Comparison of ENCODE assay signal across 23 cellular contexts in genomic region chr7:157667261-157667660, GRCh38.
DNase-seq lines count a peak whose midpoint lies in the region; ATAC-seq, FAIRE-seq and TF ChIP-seq lines count a peak whose summit lies in the region.
"Had no signal": no experiment of that assay in that cellular context is flagged by ENCODE, and none has a peak within 500 bp of the region (broad histone marks: within the 10 kb centered on the region; RNA-seq: fewer than 3 reads in every experiment).

No MANE protein-coding gene starts in this region.

- TF ChIP-seq EP300 in sigmoid colon (IDR thresholded peaks at IDR 0.05) (no peak), HepG2 (IDR thresholded peaks at IDR 0.05; ENCODE audit: low read depth in 2 of 2, low read length in 2 of 2) (no peak), HepG2 (CRISPR knock-in tag; IDR thresholded peaks at IDR 0.05; ENCODE audit: borderline replicate concordance) (no peak)

- H3K9me3 ChIP-seq in mucosa of descending colon: no peaks in the 10 kb centered on the region
- H3K9me3 ChIP-seq in sigmoid colon: no peaks in the 10 kb centered on the region
- H3K9me3 ChIP-seq in HepG2 (ENCODE audit: low read length): no peaks in the 10 kb centered on the region

- no peaks in the 10 kb centered on the region for H3K79me2 ChIP-seq in HepG2 (ENCODE audit: insufficient read depth, low read length)

- 82 to 85% methylated on average over 12 of the region's 12 CpGs for WGBS in sigmoid colon, 2 donors
- WGBS in HepG2 (ENCODE audit: low lambda C conversion rate): 48% methylated on average over 2 of the region's 12 CpGs

- no peak overlapping the region for H3K27ac ChIP-seq in sigmoid colon
- H3K27ac ChIP-seq in HepG2 (ENCODE audit: extremely low read length, insufficient read depth, low read length): no peak overlapping the region
- H3K27ac ChIP-seq: 22Rv1, SJSA1 had no signal

- no peak overlapping the region for H3K4me3 ChIP-seq in mucosa of descending colon
- no peak overlapping the region for H3K4me3 ChIP-seq in sigmoid colon
- no peak overlapping the region for H3K4me3 ChIP-seq in HepG2 (replicated peaks in 1 of 3; ENCODE audit: insufficient read depth in 1 of 3, low read depth in 2 of 3, low read length in 3 of 3)
- H3K4me3 ChIP-seq: GM23338, SJSA1 had no signal

- H3K36me3 ChIP-seq in mucosa of descending colon (ENCODE audit: low read depth) (no peaks in the 10 kb centered on the region), sigmoid colon (no peaks in the 10 kb centered on the region), HepG2 (replicated peaks in 1 of 2; ENCODE audit: control insufficient read depth in 1 of 2, insufficient read depth in 2 of 2, low read length in 2 of 2) (no peaks in the 10 kb centered on the region)
- H3K36me3 ChIP-seq: SJSA1 had no signal

- H3K27ac Mint-ChIP-seq in activated naive CD8-positive, alpha-beta T cell treated with anti-CD3 and anti-CD28 coated beads, Interleukin-2, amount 10 ng/mL, durations not matched to agents 7 days and 5 days: no peak overlapping the region
- H3K27ac Mint-ChIP-seq in activated naive CD8-positive, alpha-beta T cell treated with anti-CD3 and anti-CD28 coated beads for 36 hours: no peak overlapping the region
- no peak overlapping the region for H3K27ac Mint-ChIP-seq in CD14-positive monocyte
- H3K27ac Mint-ChIP-seq: B cell; CD4-positive, CD25-positive, alpha-beta regulatory T cell; GM23338; H9 had no signal

- no peak overlapping the region for H2AFZ ChIP-seq in HepG2 (ENCODE audit: low read length)
- H2AFZ ChIP-seq: GM23338 had no signal

- no peaks in the 10 kb centered on the region for H3K36me3 Mint-ChIP-seq in activated naive CD8-positive, alpha-beta T cell treated with anti-CD3 and anti-CD28 coated beads, Interleukin-2, amount 10 ng/mL, durations not matched to agents 7 days and 5 days
- no peaks in the 10 kb centered on the region for H3K36me3 Mint-ChIP-seq in activated naive CD8-positive, alpha-beta T cell treated with anti-CD3 and anti-CD28 coated beads for 36 hours
- no peaks in the 10 kb centered on the region for H3K36me3 Mint-ChIP-seq in CD14-positive monocyte
- H3K36me3 Mint-ChIP-seq: CD4-positive, CD25-positive, alpha-beta regulatory T cell had no signal

- no peak overlapping the region for H3K4me3 Mint-ChIP-seq in activated naive CD8-positive, alpha-beta T cell treated with anti-CD3 and anti-CD28 coated beads, Interleukin-2, amount 10 ng/mL, durations not matched to agents 7 days and 5 days
- no peak overlapping the region for H3K4me3 Mint-ChIP-seq in activated naive CD8-positive, alpha-beta T cell treated with anti-CD3 and anti-CD28 coated beads for 36 hours
- H3K4me3 Mint-ChIP-seq in CD14-positive monocyte: no peak overlapping the region
- H3K4me3 Mint-ChIP-seq: B cell; CD4-positive, CD25-positive, alpha-beta regulatory T cell; GM23338; H9 had no signal

- H3K4me1 ChIP-seq in mucosa of descending colon (ENCODE audit: low read depth) (no peaks in the 10 kb centered on the region), sigmoid colon (peaks cover 0 to 9% (median 3%) of the 10 kb centered on the region in 4 donors), HepG2 (ENCODE audit: insufficient read depth, low read length) (no peaks in the 10 kb centered on the region)

- H4K20me1 ChIP-seq in HepG2 (ENCODE audit: insufficient read depth, low read length): peaks cover 22% of the 10 kb centered on the region; the same call in 1 of the 2 replicates

- intact Hi-C loops in CD14-positive monocyte (cut with micrococcal nuclease) (no loop called here), mucosa of descending colon (cut with DNase I, micrococcal nuclease) (no loop called here), sigmoid colon (cut with DNase I) (no loop called here), HepG2 (cut with micrococcal nuclease; ENCODE audit: unreplicated experiment) (no loop called here)

- POLR2A ChIA-PET in activated naive CD8-positive, alpha-beta T cell treated with anti-CD3 and anti-CD28 coated beads, Interleukin-2, amount 10 ng/mL, durations not matched to agents 7 days and 5 days (lab: Charles Lee): no interaction called here
- POLR2A ChIA-PET in HepG2 (lab: Yijun Ruan, JAX): no interaction called here

- no peak for TF ChIP-seq RAD21 in HepG2 (CRISPR knock-in tag; IDR thresholded peaks at IDR 0.05)

- peaks cover 32% of the 10 kb centered on the region for H3K27me3 Mint-ChIP-seq in activated naive CD8-positive, alpha-beta T cell treated with anti-CD3 and anti-CD28 coated beads, Interleukin-2, amount 10 ng/mL, durations not matched to agents 7 days and 5 days
- peaks cover 27% of the 10 kb centered on the region for H3K27me3 Mint-ChIP-seq in activated naive CD8-positive, alpha-beta T cell treated with anti-CD3 and anti-CD28 coated beads for 36 hours
- peaks cover 6 to 13% (median 8%) of the 10 kb centered on the region in 3 donors for H3K27me3 Mint-ChIP-seq in CD14-positive monocyte (ENCODE audit: low read depth in 3 of 3)

- no peak for TF ChIP-seq POLR2A in sigmoid colon (IDR thresholded peaks at IDR 0.05)
- TF ChIP-seq POLR2A in HepG2 (IDR thresholded peaks at IDR 0.05; ENCODE audit: insufficient read depth in 1 of 2, low read depth in 2 of 2, low read length in 2 of 2): no peak

- peak; percentile 5 for DNase-seq in activated naive CD8-positive, alpha-beta T cell treated with anti-CD3 and anti-CD28 coated beads, Interleukin-2, amount 10 ng/mL, durations not matched to agents 7 days and 5 days
- DNase-seq in activated naive CD8-positive, alpha-beta T cell treated with anti-CD3 and anti-CD28 coated beads for 36 hours: no peak
- DNase-seq in CD14-positive monocyte (ENCODE audit: low spot score) (peak; percentile 36), mucosa of descending colon (peak in 2 of 3 donors; percentile 11 to 28), sigmoid colon (peak; percentile 54), HepG2 (ENCODE audit: low spot score) (no peak)
- no peak for DNase-seq in activated T-cell treated with anti-CD3 and anti-CD28 coated beads, Interleukin-2, amount 50 U/mL, for 48 hours
- DNase-seq: CD4-positive, CD25-positive, alpha-beta regulatory T cell; DMS153; H9; Kasumi-1; NCI-H1105 treated with DMSO at 0.1 percent for 48 hours; NCI-H146; NCI-H1930; NCI-H2107; NCI-H524; NCI-H748 treated with DMSO at 0.1 percent for 48 hours had no signal

- H3K4me2 ChIP-seq in HepG2 (ENCODE audit: low read depth, low read length): no peak overlapping the region
- H3K4me2 ChIP-seq: GM23338 had no signal

- in situ Hi-C loops in HepG2 (cut with HindIII; ENCODE audit: extremely low pct_ligation_motif_present, low pct_unique_long_range_greater_than_20kb): no loop called here

- no peaks in the 10 kb centered on the region for H3K9me3 Mint-ChIP-seq in activated naive CD8-positive, alpha-beta T cell treated with anti-CD3 and anti-CD28 coated beads, Interleukin-2, amount 10 ng/mL, durations not matched to agents 7 days and 5 days
- no peaks in the 10 kb centered on the region for H3K9me3 Mint-ChIP-seq in activated naive CD8-positive, alpha-beta T cell treated with anti-CD3 and anti-CD28 coated beads for 36 hours
- H3K9me3 Mint-ChIP-seq in CD14-positive monocyte: peaks cover 0 to 7% (median 0%) of the 10 kb centered on the region in 7 donors
- H3K9me3 Mint-ChIP-seq: H9 had no signal

- peaks cover 0 to 16% (median 0%) of the 10 kb centered on the region in 3 donors for H3K27me3 ChIP-seq in sigmoid colon
- H3K27me3 ChIP-seq in HepG2 (ENCODE audit: control insufficient read depth in 1 of 2, insufficient read depth in 2 of 2, low read length in 2 of 2): peaks cover 2 to 61% of the 10 kb centered on the region in 2 experiments; a peak in 4 of 5 replicates
- H3K27me3 ChIP-seq: SJSA1 had no signal

- no peak for FAIRE-seq in HepG2 (lab: Jason Lieb, UNC)
- FAIRE-seq: GM18507, RCC 7860 had no signal

- no peak for ATAC-seq in activated naive CD8-positive, alpha-beta T cell treated with anti-CD3 and anti-CD28 coated beads, Interleukin-2, amount 10 ng/mL, durations not matched to agents 7 days and 5 days (ENCODE audit: low read depth)
- ATAC-seq in mucosa of descending colon: no peak
- no peak for ATAC-seq in HepG2
- ATAC-seq: GM23338 had no signal

- TF ChIP-seq CTCF in CD14-positive monocyte (IDR thresholded peaks at IDR 0.05): no peak
- no peak for TF ChIP-seq CTCF in mucosa of descending colon (IDR thresholded peaks at IDR 0.05)
- no peak for TF ChIP-seq CTCF in sigmoid colon (IDR thresholded peaks at IDR 0.05)
- no peak for TF ChIP-seq CTCF in HepG2 (CRISPR knock-in tag; IDR thresholded peaks at IDR 0.05)

- H3K9ac ChIP-seq in HepG2 (ENCODE audit: insufficient read depth, low read depth, low read length): no peak overlapping the region

- H3K4me1 Mint-ChIP-seq in activated naive CD8-positive, alpha-beta T cell treated with anti-CD3 and anti-CD28 coated beads, Interleukin-2, amount 10 ng/mL, durations not matched to agents 7 days and 5 days: peaks cover 7% of the 10 kb centered on the region
- H3K4me1 Mint-ChIP-seq in activated naive CD8-positive, alpha-beta T cell treated with anti-CD3 and anti-CD28 coated beads for 36 hours: peaks cover 20% of the 10 kb centered on the region
- peaks cover 8% of the 10 kb centered on the region for H3K4me1 Mint-ChIP-seq in CD14-positive monocyte
- H3K4me1 Mint-ChIP-seq: GM23338 had no signal

- no TSS peak for BruUV-seq in HepG2 (replicated peaks; lab: Mats Ljungman, UMichigan)

- CTCF ChIA-PET in HepG2 (lab: Yijun Ruan, JAX; ENCODE audit: low intra/inter-chr PET ratio, low total read pairs): no interaction called here

TF ChIP-seq in HepG2, 621 proteins besides CTCF, POLR2A, EP300 and RAD21 (continues in another document):
- TF ChIP-seq TAF15 (IDR thresholded peaks at IDR 0.05; ENCODE audit: low read depth, low read length, poor library complexity, severe bottlenecking): no peak
- TF ChIP-seq HNRNPK (IDR thresholded peaks at IDR 0.05; ENCODE audit: low read depth, low read length, poor library complexity, severe bottlenecking): no peak
- no peak for TF ChIP-seq ZNF576 (CRISPR knock-in tag; IDR thresholded peaks at IDR 0.05)
- TF ChIP-seq RNF219 (CRISPR knock-in tag; IDR thresholded peaks at IDR 0.05): no peak

Comparison
In these comparisons a context has a peak if more than half of its experiments do, and no peak if none do; other contexts are left out.
1. DNase-seq: peak in activated naive CD8-positive, alpha-beta T cell treated with anti-CD3 and anti-CD28 coated beads, Interleukin-2, amount 10 ng/mL, durations not matched to agents 7 days and 5 days (single experiment), CD14-positive monocyte (single experiment), mucosa of descending colon (2 of 3) and sigmoid colon (single experiment); none in activated naive CD8-positive, alpha-beta T cell treated with anti-CD3 and anti-CD28 coated beads for 36 hours (single experiment), activated T-cell treated with anti-CD3 and anti-CD28 coated beads, Interleukin-2, amount 50 U/mL, for 48 hours (0 of 2) and HepG2 (single experiment).